In the genomic region with DNA sequence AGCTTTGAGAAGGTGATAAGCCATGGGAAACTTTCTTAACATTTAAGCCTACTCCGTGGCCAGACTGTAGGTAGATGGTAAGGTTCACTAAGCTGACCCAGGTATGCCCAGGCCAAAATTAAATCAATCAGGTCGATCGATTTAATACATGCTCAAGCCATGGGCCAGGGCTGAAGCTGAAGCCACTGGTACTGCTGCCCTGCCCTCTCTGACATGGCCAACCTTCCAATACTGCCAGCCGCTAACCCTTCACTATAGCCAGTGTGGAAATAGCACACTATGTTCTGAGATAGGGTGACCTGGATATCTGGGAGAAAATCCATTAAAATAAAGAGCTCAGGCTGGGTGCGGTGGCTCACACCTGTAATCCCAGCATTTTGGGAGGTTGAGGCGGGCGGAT, we compare ENCODE assay signal across 2 cellular contexts.
TF ChIP-seq lines count a peak whose summit lies in the region.

No MANE protein-coding gene starts in this region.

TF ChIP-seq in liver, 16 proteins besides CTCF, POLR2A, EP300 and RAD21:
- TF ChIP-seq GABPA (IDR thresholded peaks at IDR 0.05 in 1 of 2, conservative IDR thresholded peaks at IDR 0.05 in 1 of 2) (no peak), ATF3 (IDR thresholded peaks at IDR 0.05) (no peak), EGR1 (IDR thresholded peaks at IDR 0.05; ENCODE audit: low read depth in 2 of 2) (no peak), NR2F2 (IDR thresholded peaks at IDR 0.05) (no peak), RXRA (IDR thresholded peaks at IDR 0.05) (peak; percentile 70 to 77), HNF4A (conservative IDR thresholded peaks at IDR 0.05) (peak; percentile 68 to 74), FOXA2 (IDR thresholded peaks at IDR 0.05) (no peak), FOXA1 (IDR thresholded peaks at IDR 0.05) (no peak), MAX (IDR thresholded peaks at IDR 0.05) (peak; percentile 22), JUND (IDR thresholded peaks at IDR 0.05) (peak in 1 of 2 donors; percentile 30), SP1 (IDR thresholded peaks at IDR 0.05) (peak; percentile 83), YY1 (IDR thresholded peaks at IDR 0.05) (no peak), TAF1 (conservative IDR thresholded peaks at IDR 0.05) (no peak), HNF4G (IDR thresholded peaks at IDR 0.05) (peak; percentile 23)
- TF ChIP-seq, protein P1, sequence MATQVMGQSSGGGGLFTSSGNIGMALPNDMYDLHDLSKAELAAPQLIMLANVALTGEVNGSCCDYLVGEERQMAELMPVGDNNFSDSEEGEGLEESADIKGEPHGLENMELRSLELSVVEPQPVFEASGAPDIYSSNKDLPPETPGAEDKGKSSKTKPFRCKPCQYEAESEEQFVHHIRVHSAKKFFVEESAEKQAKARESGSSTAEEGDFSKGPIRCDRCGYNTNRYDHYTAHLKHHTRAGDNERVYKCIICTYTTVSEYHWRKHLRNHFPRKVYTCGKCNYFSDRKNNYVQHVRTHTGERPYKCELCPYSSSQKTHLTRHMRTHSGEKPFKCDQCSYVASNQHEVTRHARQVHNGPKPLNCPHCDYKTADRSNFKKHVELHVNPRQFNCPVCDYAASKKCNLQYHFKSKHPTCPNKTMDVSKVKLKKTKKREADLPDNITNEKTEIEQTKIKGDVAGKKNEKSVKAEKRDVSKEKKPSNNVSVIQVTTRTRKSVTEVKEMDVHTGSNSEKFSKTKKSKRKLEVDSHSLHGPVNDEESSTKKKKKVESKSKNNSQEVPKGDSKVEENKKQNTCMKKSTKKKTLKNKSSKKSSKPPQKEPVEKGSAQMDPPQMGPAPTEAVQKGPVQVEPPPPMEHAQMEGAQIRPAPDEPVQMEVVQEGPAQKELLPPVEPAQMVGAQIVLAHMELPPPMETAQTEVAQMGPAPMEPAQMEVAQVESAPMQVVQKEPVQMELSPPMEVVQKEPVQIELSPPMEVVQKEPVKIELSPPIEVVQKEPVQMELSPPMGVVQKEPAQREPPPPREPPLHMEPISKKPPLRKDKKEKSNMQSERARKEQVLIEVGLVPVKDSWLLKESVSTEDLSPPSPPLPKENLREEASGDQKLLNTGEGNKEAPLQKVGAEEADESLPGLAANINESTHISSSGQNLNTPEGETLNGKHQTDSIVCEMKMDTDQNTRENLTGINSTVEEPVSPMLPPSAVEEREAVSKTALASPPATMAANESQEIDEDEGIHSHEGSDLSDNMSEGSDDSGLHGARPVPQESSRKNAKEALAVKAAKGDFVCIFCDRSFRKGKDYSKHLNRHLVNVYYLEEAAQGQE (IDR thresholded peaks at IDR 0.05): no peak
- TF ChIP-seq, protein P2, sequence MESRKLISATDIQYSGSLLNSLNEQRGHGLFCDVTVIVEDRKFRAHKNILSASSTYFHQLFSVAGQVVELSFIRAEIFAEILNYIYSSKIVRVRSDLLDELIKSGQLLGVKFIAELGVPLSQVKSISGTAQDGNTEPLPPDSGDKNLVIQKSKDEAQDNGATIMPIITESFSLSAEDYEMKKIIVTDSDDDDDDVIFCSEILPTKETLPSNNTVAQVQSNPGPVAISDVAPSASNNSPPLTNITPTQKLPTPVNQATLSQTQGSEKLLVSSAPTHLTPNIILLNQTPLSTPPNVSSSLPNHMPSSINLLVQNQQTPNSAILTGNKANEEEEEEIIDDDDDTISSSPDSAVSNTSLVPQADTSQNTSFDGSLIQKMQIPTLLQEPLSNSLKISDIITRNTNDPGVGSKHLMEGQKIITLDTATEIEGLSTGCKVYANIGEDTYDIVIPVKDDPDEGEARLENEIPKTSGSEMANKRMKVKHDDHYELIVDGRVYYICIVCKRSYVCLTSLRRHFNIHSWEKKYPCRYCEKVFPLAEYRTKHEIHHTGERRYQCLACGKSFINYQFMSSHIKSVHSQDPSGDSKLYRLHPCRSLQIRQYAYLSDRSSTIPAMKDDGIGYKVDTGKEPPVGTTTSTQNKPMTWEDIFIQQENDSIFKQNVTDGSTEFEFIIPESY (IDR thresholded peaks at IDR 0.05): no peak

TF ChIP-seq in HepG2, 621 proteins besides CTCF, POLR2A, EP300 and RAD21:
- TF ChIP-seq NFYC (CRISPR knock-in tag; IDR thresholded peaks at IDR 0.05) (no peak), BCL3 (CRISPR knock-in tag; IDR thresholded peaks at IDR 0.05) (no peak), HES4 (CRISPR knock-in tag; IDR thresholded peaks at IDR 0.05; ENCODE audit: borderline replicate concordance) (no peak), ZNF331 (CRISPR knock-in tag; IDR thresholded peaks at IDR 0.05) (no peak), IKZF4 (CRISPR knock-in tag; IDR thresholded peaks at IDR 0.05; ENCODE audit: borderline replicate concordance, low read depth, not compliant biosample characterization) (no peak), ZNF337 (CRISPR knock-in tag; IDR thresholded peaks at IDR 0.05; ENCODE audit: borderline replicate concordance, low read depth) (no peak), ZNF280D (CRISPR knock-in tag; IDR thresholded peaks at IDR 0.05) (no peak), SETDB1 (CRISPR knock-in tag; IDR thresholded peaks at IDR 0.05; ENCODE audit: borderline replicate concordance) (no peak), ZNF564 (CRISPR knock-in tag; IDR thresholded peaks at IDR 0.05) (no peak), LCORL (IDR thresholded peaks at IDR 0.05) (no peak), LCORL (CRISPR knock-in tag; IDR thresholded peaks at IDR 0.05) (no peak)
